Comparison of ENCODE assay signal across 8 cellular contexts in the genomic region with DNA sequence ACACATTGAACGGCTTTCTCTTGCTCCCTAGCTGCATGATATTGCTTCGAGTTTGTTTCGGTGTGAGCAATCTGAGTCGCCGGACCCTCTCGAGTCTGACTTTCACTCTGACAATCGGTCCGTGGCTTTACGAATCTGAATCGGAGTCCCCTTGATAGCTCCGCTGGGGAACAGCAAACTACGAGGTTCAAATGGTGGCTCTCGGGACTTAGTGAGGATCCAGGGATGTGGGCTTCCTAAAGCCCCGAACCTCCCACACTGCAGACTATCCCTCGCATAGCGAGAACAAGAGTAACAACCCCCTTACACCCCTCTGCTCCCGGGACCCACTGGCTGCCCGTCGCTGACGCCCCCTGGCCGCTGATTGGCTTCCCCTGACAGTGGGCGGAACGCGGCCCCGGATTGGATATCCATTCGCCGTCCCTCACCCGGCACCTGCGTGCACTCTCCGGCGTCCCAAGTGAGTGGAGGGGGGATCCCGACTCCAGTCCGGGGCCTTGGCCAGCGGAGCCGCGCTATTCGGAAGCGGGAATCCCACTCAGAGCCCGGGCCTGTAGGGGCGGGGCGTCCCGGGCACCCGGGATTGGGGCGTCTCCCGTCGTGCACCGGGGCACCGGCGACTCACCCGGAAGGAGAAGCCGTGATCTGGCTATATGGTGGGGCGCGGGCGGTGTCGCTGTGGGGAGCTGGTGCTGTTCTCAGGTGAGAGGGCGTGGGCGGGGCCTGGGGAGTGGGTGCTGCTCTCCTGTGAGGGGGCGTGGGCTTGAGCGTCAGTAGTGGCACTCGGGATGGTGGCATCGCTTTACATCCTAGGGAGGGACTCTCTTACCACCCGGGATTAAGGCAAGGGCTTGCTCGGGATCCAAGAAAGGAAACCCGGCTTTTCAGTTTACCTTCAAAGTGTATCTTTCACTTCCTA. TPM values are rescaled to one million over a fixed set of nuclear protein-coding genes. Genes with fewer than 3 reads are reported as not detected.
DNase-seq lines count a peak whose midpoint lies in the region; ATAC-seq and TF ChIP-seq lines count a peak whose summit lies in the region.

TSS of gene SNX11 (plus strand) at position 630 of the 919 bp plus-strand sequence. CDS start 4,278 bp downstream, outside the sequence.

- TF ChIP-seq CTCF in DND-41 (IDR thresholded peaks at IDR 0.05; ENCODE audit: borderline replicate concordance, extremely low read depth, low read length, poor library complexity, severe bottlenecking) (peak; percentile 27), KMS-11 (conservative IDR thresholded peaks at IDR 0.05; ENCODE audit: low read depth, low read length) (peak; percentile 41), Panc1 (IDR thresholded peaks at IDR 0.05) (no peak)

- H3K4me1 ChIP-seq in DND-41 (ENCODE audit: insufficient read depth, low read length) (peaks cover 27% of the 10 kb centered on the region), KMS-11 (ENCODE audit: low read depth, poor library complexity, severe bottlenecking) (peaks cover 20% of the 10 kb centered on the region), Panc1 (ENCODE audit: control insufficient read depth, insufficient read depth, low read length) (peaks cover 5% of the 10 kb centered on the region; the same call in 1 of the 2 replicates), muscle layer of duodenum (ENCODE audit: control insufficient read depth in 1 of 2, insufficient read depth in 2 of 2, low read length in 2 of 2) (peaks cover 0 to 23% of the 10 kb centered on the region in 2 donors)

- no peaks in the 10 kb centered on the region for H3K36me3 ChIP-seq in DND-41 (ENCODE audit: insufficient read depth, low read length)
- no peaks in the 10 kb centered on the region for H3K36me3 ChIP-seq in KMS-11 (ENCODE audit: insufficient read depth)
- peaks cover 3% of the 10 kb centered on the region; the same call in 1 of the 2 replicates for H3K36me3 ChIP-seq in Panc1 (ENCODE audit: control insufficient read depth, insufficient read depth, low read length)
- peaks cover 0 to 5% of the 10 kb centered on the region in 2 donors for H3K36me3 ChIP-seq in muscle layer of duodenum (ENCODE audit: control insufficient read depth in 1 of 2, insufficient read depth in 2 of 2, low read length in 2 of 2)

- peak within 1 kb of the TSS; percentile 98 for H3K4me3 Mint-ChIP-seq in activated T-cell treated with anti-CD3 and anti-CD28 coated beads, Interleukin-2, amount 50 U/mL, for 4 hours

- intact Hi-C loops in Panc1 (cut with micrococcal nuclease; ENCODE audit: unreplicated experiment): no loop called here

- H3K27me3 ChIP-seq in DND-41 (ENCODE audit: insufficient read depth, low read length, poor library complexity): no peaks in the 10 kb centered on the region
- H3K27me3 ChIP-seq in KMS-11 (ENCODE audit: insufficient read depth, low read depth): no peaks in the 10 kb centered on the region
- H3K27me3 ChIP-seq in Panc1 (ENCODE audit: control insufficient read depth, insufficient read depth, low read length): no peaks in the 10 kb centered on the region
- H3K27me3 ChIP-seq in muscle layer of duodenum (ENCODE audit: low read depth, low read length): no peaks in the 10 kb centered on the region

- no peaks in the 10 kb centered on the region for H3K27me3 Mint-ChIP-seq in activated T-cell treated with anti-CD3 and anti-CD28 coated beads, Interleukin-2, amount 50 U/mL, for 4 hours (ENCODE audit: low read depth)

- H3K9ac ChIP-seq in DND-41 (ENCODE audit: low read depth, low read length) (peak within 1 kb of the TSS; percentile 65), KMS-11 (peak within 1 kb of the TSS; percentile 65; the same call in 1 of the 2 replicates)

- H3K4me1 Mint-ChIP-seq in activated T-cell treated with anti-CD3 and anti-CD28 coated beads, Interleukin-2, amount 50 U/mL, for 4 hours (ENCODE audit: low read depth): peaks cover 55% of the 10 kb centered on the region

- peaks cover 4% of the 10 kb centered on the region for H3K36me3 Mint-ChIP-seq in activated T-cell treated with anti-CD3 and anti-CD28 coated beads, Interleukin-2, amount 50 U/mL, for 4 hours (ENCODE audit: insufficient read depth)

- H3K9me3 ChIP-seq in DND-41 (ENCODE audit: insufficient read depth, low read length, severe bottlenecking) (no peaks in the 10 kb centered on the region), Panc1 (ENCODE audit: control insufficient read depth, insufficient read depth, low read depth, low read length) (no peaks in the 10 kb centered on the region), muscle layer of duodenum (ENCODE audit: control insufficient read depth in 1 of 2, low read length in 2 of 2) (peaks cover 0 to 3% of the 10 kb centered on the region in 2 donors)

- H3K4me3 ChIP-seq in DND-41 (ENCODE audit: low read depth in 1 of 2, low read length in 2 of 2) (peak within 1 kb of the TSS; percentile 73 to 91), KMS-11 (IDR thresholded peaks at IDR 0.05; ENCODE audit: insufficient read depth, low read depth, low read length) (no peak within 1 kb of the TSS), Panc1 (ENCODE audit: low read depth in 2 of 2, low read length in 2 of 2) (peak within 1 kb of the TSS; percentile 95 to 97), muscle layer of duodenum (ENCODE audit: low read depth in 1 of 2, low read length in 2 of 2) (peak within 1 kb of the TSS; percentile 81 to 94)

- H3K79me2 ChIP-seq in DND-41 (ENCODE audit: insufficient read depth, low read length): peaks cover 40% of the 10 kb centered on the region
- H3K79me2 ChIP-seq in KMS-11 (ENCODE audit: insufficient read depth, low read depth): peaks cover 42% of the 10 kb centered on the region

- H4K20me1 ChIP-seq in DND-41 (ENCODE audit: insufficient read depth, low read length) (no peaks in the 10 kb centered on the region; the same call in 1 of the 2 replicates), KMS-11 (ENCODE audit: insufficient read depth) (no peaks in the 10 kb centered on the region)

- DNase-seq in DND-41: peak; percentile 93
- DNase-seq in Panc1 (ENCODE audit: low read depth, low spot score): peak; percentile 30
- DNase-seq in activated T-cell treated with anti-CD3 and anti-CD28 coated beads, Interleukin-2, amount 50 U/mL, for 4 hours: peak; percentile 95
- DNase-seq in stimulated activated CD8-positive, alpha-beta memory T cell treated with anti-CD3 and anti-CD28 coated beads, Interleukin-7, amount 100 ng/mL, for 48 hours (ENCODE audit: extremely low read depth in 1 of 2, low read depth in 1 of 2): peak; percentile 83 to 94

- ATAC-seq in DND-41 (ENCODE audit: insufficient read depth, low read depth) (peak; percentile 99), GM21737 (IDR thresholded peaks at IDR 0.05; ENCODE audit: unreplicated experiment) (peak; percentile 79), Panc1 (peak; percentile 99), esophagus mucosa (peak; percentile 96)
- peak; percentile 93 to 96 for ATAC-seq in activated T-cell treated with anti-CD3 and anti-CD28 coated beads, Interleukin-2, amount 50 U/mL, for 4 hours

- H3K27ac ChIP-seq in DND-41 (ENCODE audit: low read length): peak within 1 kb of the TSS; percentile 63
- H3K27ac ChIP-seq in KMS-11: peak within 1 kb of the TSS; percentile 64
- H3K27ac ChIP-seq in Panc1 (ENCODE audit: low read length): peak within 1 kb of the TSS; percentile 96
- H3K27ac ChIP-seq in muscle layer of duodenum (ENCODE audit: low read length): peak within 1 kb of the TSS; percentile 92

- POLR2A ChIA-PET in Panc1 (lab: Charles Lee): interaction anchor here (0.5 to 1.0 kb wide), 4 partner anchors 12 to 254 kb away, joined by 3 read pairs; no protein-coding TSS in a partner anchor

- in situ Hi-C loops in Panc1 (cut with HindIII; ENCODE audit: low pct_unique_long_range_greater_than_20kb, low sequenced_read_pairs): no loop called here

- H3K4me2 ChIP-seq in DND-41 (ENCODE audit: insufficient read depth, low read length): peak within 1 kb of the TSS; percentile 62
- peak within 1 kb of the TSS; percentile 91 for H3K4me2 ChIP-seq in KMS-11

- BruUV-seq in Panc1 (replicated peaks; lab: Mats Ljungman, UMichigan): TSS peak; percentile 88

- no peaks in the 10 kb centered on the region for H3K9me3 Mint-ChIP-seq in activated T-cell treated with anti-CD3 and anti-CD28 coated beads, Interleukin-2, amount 50 U/mL, for 4 hours

- H2AFZ ChIP-seq in DND-41 (ENCODE audit: low read depth, low read length) (peak within 1 kb of the TSS; percentile 77), KMS-11 (ENCODE audit: low read depth) (peak within 1 kb of the TSS; percentile 96)

- CTCF ChIA-PET in Panc1 (lab: Charles Lee): interaction anchor here (0.5 to 1.4 kb wide), 6 partner anchors 10 to 82 kb away, joined by 3 to 8 read pairs (median 4); no protein-coding TSS in a partner anchor

RNA-seq across cellular contexts. Expression of gene SNX11, which starts in this region (rescaled TPM):
- total RNA-seq in Panc1 (2021; ENCODE audit: unreplicated experiment) (28.1 TPM), esophagus mucosa (17.4 TPM)
- 20.8 TPM for polyA plus RNA-seq in Panc1 (2012; ENCODE audit: insufficient read length)
- total RNA-seq in activated T-cell treated with anti-CD3 and anti-CD28 coated beads, Interleukin-2, amount 50 U/mL, for 4 hours: 10 to 100 TPM; 30.5 to 41.9 (median 30.9) TPM

Comparison
In these comparisons a context has a peak if more than half of its experiments do, and no peak if none do; other contexts are left out.
1. DNase-seq: peak in every context shown above with its lines; median percentile 95 in activated T-cell treated with anti-CD3 and anti-CD28 coated beads, Interleukin-2, amount 50 U/mL, for 4 hours; 93 in DND-41; 88 in stimulated activated CD8-positive, alpha-beta memory T cell treated with anti-CD3 and anti-CD28 coated beads, Interleukin-7, amount 100 ng/mL, for 48 hours; 30 in Panc1.